11 cellular contexts compared by ENCODE assay signal in the genomic region with DNA sequence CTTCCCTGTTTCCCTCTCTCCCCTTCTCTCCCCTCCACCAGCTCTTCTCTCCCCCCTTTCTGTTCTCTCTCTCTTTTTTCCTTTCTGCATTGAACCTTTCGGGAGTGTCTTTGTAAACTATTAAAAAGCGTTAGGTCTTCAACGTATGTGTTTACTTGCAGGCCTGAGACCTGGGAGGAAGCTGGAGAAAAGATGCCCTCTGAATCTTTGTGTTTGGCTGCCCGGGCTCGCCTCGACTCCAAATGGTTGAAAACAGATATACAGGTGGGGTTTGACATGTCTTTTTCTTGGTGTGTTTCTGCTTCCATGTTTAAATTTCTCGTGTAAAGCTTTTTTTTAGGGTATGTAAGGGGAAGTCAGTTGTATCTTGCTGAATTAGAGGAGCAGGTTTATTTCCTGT. TPM values are rescaled to one million over a fixed set of nuclear protein-coding genes. Genes with fewer than 3 reads are reported as not detected.
A peak's percentile ranks its signal among the peaks of the same experiment; 100 is the strongest.
DNase-seq lines count a peak whose midpoint lies in the region; ATAC-seq and TF ChIP-seq lines count a peak whose summit lies in the region.
"Not testable (repeated sequence)": the region's sequence is repeated elsewhere in the genome, so short reads cannot be mapped to it uniquely, and the experiment has no call there.
"Had no signal": no experiment of that assay in that cellular context is flagged by ENCODE, and none has a peak within 500 bp of the region (broad histone marks: within the 10 kb centered on the region; RNA-seq: fewer than 3 reads in every experiment).

No MANE protein-coding gene starts in this region.

- not testable (repeated sequence) for H3K9me3 Mint-ChIP-seq in activated CD4-positive, alpha-beta T cell treated with anti-CD3 and anti-CD28 coated beads, Interleukin-2, amount 10 ng/mL, durations not matched to agents 7 days and 5 days; type B pancreatic cell

- not testable (repeated sequence) for H3K9me3 ChIP-seq in lower lobe of right lung, psoas muscle

- H3K27ac ChIP-seq in brain microvascular endothelial cell = peak overlapping the region; percentile 7
- H3K27ac ChIP-seq in lower lobe of right lung = not testable (repeated sequence)
- H3K27ac ChIP-seq in psoas muscle = peak overlapping the region; percentile 58

- DNase-seq in ELR (ENCODE audit: low read depth) = peak; percentile 2
- peak; percentile 2 for DNase-seq in M059J (ENCODE audit: low read depth)
- DNase-seq in activated CD4-positive, alpha-beta T cell treated with anti-CD3 and anti-CD28 coated beads, Interleukin-2, amount 10 ng/mL, durations not matched to agents 7 days and 5 days = peak; percentile 18
- DNase-seq in brain microvascular endothelial cell; fibroblast of the aortic adventitia (ENCODE audit: low read depth); lower lobe of right lung; psoas muscle; type B pancreatic cell (ENCODE audit: extremely low spot score, unreplicated experiment): not testable (repeated sequence)

- peak overlapping the region; percentile 53 for H3K4me3 ChIP-seq in brain microvascular endothelial cell (ENCODE audit: low read depth, low read length)
- H3K4me3 ChIP-seq in fibroblast of the aortic adventitia (ENCODE audit: low read depth, low read length) = peak overlapping the region; percentile 64
- peak overlapping the region; percentile 42 for H3K4me3 ChIP-seq in lower lobe of right lung
- peak overlapping the region; percentile 66 for H3K4me3 ChIP-seq in psoas muscle

- 1 to 9% (median 5%) methylated on average over 7 of the region's 7 CpGs for WGBS in psoas muscle, 3 donors

- H3K27ac Mint-ChIP-seq in activated CD4-positive, alpha-beta T cell treated with anti-CD3 and anti-CD28 coated beads, Interleukin-2, amount 10 ng/mL, durations not matched to agents 7 days and 5 days = peak overlapping the region; percentile 93
- H3K27ac Mint-ChIP-seq in type B pancreatic cell = peak overlapping the region; percentile 82

- in situ Hi-C loops in brain microvascular endothelial cell (cut with HindIII; ENCODE audit: low pct_ligation_motif_present, low sequenced_read_pairs) = not testable (repeated sequence)

- not testable (repeated sequence) for H3K36me3 ChIP-seq in brain microvascular endothelial cell (replicated peaks); lower lobe of right lung
- H3K36me3 ChIP-seq in psoas muscle (ENCODE audit: insufficient read depth in 1 of 2, low read depth in 1 of 2) = peaks cover 1 to 25% of the 10 kb centered on the region in 2 donors

- H3K4me3 Mint-ChIP-seq in activated CD4-positive, alpha-beta T cell treated with anti-CD3 and anti-CD28 coated beads, Interleukin-2, amount 10 ng/mL, durations not matched to agents 7 days and 5 days = peak overlapping the region; percentile 87
- peak overlapping the region; percentile 92 for H3K4me3 Mint-ChIP-seq in type B pancreatic cell

- POLR2A ChIA-PET in activated CD4-positive, alpha-beta T cell treated with anti-CD3 and anti-CD28 coated beads, Interleukin-2, amount 10 ng/mL, durations not matched to agents 7 days and 5 days (lab: Charles Lee) = not testable (repeated sequence)

- CTCF ChIA-PET in activated CD4-positive, alpha-beta T cell treated with anti-CD3 and anti-CD28 coated beads, Interleukin-2, amount 10 ng/mL, durations not matched to agents 7 days and 5 days (lab: Charles Lee) = not testable (repeated sequence)

- peaks cover 19% of the 10 kb centered on the region for H3K36me3 Mint-ChIP-seq in activated CD4-positive, alpha-beta T cell treated with anti-CD3 and anti-CD28 coated beads, Interleukin-2, amount 10 ng/mL, durations not matched to agents 7 days and 5 days (ENCODE audit: low read depth)
- H3K36me3 Mint-ChIP-seq in type B pancreatic cell = not testable (repeated sequence)

- not testable (repeated sequence) for H3K27me3 ChIP-seq in brain microvascular endothelial cell (replicated peaks); lower lobe of right lung (ENCODE audit: low read depth); psoas muscle (ENCODE audit: insufficient read depth in 3 of 3, low read length in 2 of 3)

- not testable (repeated sequence) for H3K27me3 Mint-ChIP-seq in activated CD4-positive, alpha-beta T cell treated with anti-CD3 and anti-CD28 coated beads, Interleukin-2, amount 10 ng/mL, durations not matched to agents 7 days and 5 days; type B pancreatic cell

- not testable (repeated sequence) for ATAC-seq in lower lobe of right lung, psoas muscle

- not testable (repeated sequence) for H3K4me1 ChIP-seq in lower lobe of right lung, psoas muscle

- not testable (repeated sequence) for TF ChIP-seq CTCF in brain microvascular endothelial cell (IDR thresholded peaks at IDR 0.05; ENCODE audit: low read depth, low read length, missing control alignments); fibroblast of the aortic adventitia (IDR thresholded peaks at IDR 0.05; ENCODE audit: insufficient read depth, low read length); lower lobe of right lung (IDR thresholded peaks at IDR 0.05); psoas muscle (IDR thresholded peaks at IDR 0.05); type B pancreatic cell (conservative IDR thresholded peaks at IDR 0.05)

- peaks cover 28% of the 10 kb centered on the region for H3K4me1 Mint-ChIP-seq in activated CD4-positive, alpha-beta T cell treated with anti-CD3 and anti-CD28 coated beads, Interleukin-2, amount 10 ng/mL, durations not matched to agents 7 days and 5 days
- not testable (repeated sequence) for H3K4me1 Mint-ChIP-seq in type B pancreatic cell (ENCODE audit: unreplicated experiment)

- intact Hi-C loops in lower lobe of right lung (cut with DNase I); psoas muscle (cut with DNase I): not testable (repeated sequence)

RNA-seq across cellular contexts. Expression of gene GOLGA6L26, which starts 29.7 kb away (rescaled TPM):
- not detected in 2 replicates for total RNA-seq in M059J (2014; rRNA removed; shearing (Covaris generic))
- not detected for total RNA-seq in activated CD4-positive, alpha-beta T cell treated with anti-CD3 and anti-CD28 coated beads, Interleukin-2, amount 10 ng/mL, durations not matched to agents 7 days and 5 days
- total RNA-seq in fibroblast of the aortic adventitia (ENCODE audit: low replicate concordance) = not detected in 2 replicates
- total RNA-seq in lower lobe of right lung = not detected
- not detected for total RNA-seq in psoas muscle
- polyA plus RNA-seq in psoas muscle = not detected
- not detected in 2 replicates for total RNA-seq in type B pancreatic cell (ENCODE audit: low replicate concordance)
- total RNA-seq: activated CD8-positive, alpha-beta memory T cell treated with anti-CD3 and anti-CD28 coated beads for 36 hours; aorta; ureter had no signal
- polyA plus RNA-seq: aorta had no signal

RNA-seq across cellular contexts. Expression of gene GOLGA8S, which starts 50.3 kb away (rescaled TPM):
- total RNA-seq in M059J (2014; rRNA removed; shearing (Covaris generic)) = not detected in 2 replicates
- total RNA-seq in activated CD4-positive, alpha-beta T cell treated with anti-CD3 and anti-CD28 coated beads, Interleukin-2, amount 10 ng/mL, durations not matched to agents 7 days and 5 days = under 1 TPM; 0.20 to 0.31 TPM
- total RNA-seq in fibroblast of the aortic adventitia (ENCODE audit: low replicate concordance) (under 0.01 TPM in 1 of 2 replicates, not detected in the other), lower lobe of right lung (0.53 TPM), psoas muscle (under 1 TPM in 3 of 4 donors, not detected in 1; 0.04 to 0.32 (median 0.07) TPM), type B pancreatic cell (ENCODE audit: low replicate concordance) (0.19 TPM in 1 of 2 replicates, not detected in the other)
- polyA plus RNA-seq in psoas muscle = under 1 TPM in 1 of 3 donors, not detected in 2; 0.01 TPM
